Comparison of ENCODE assay signal across 17 cellular contexts in genomic region chr2:26187114-26187513, GRCh38. TPM values are rescaled to one million over a fixed set of nuclear protein-coding genes. Genes with fewer than 3 reads are reported as not detected.
DNase-seq lines count a peak whose midpoint lies in the region; ATAC-seq, FAIRE-seq and TF ChIP-seq lines count a peak whose summit lies in the region.
"Had no signal": no experiment of that assay in that cellular context is flagged by ENCODE, and none has a peak within 500 bp of the region (broad histone marks: within the 10 kb centered on the region; RNA-seq: fewer than 3 reads in every experiment).

No MANE protein-coding gene starts in this region.

- H3K4me3 ChIP-seq in HepG2 (replicated peaks in 1 of 3; ENCODE audit: insufficient read depth in 1 of 3, low read depth in 2 of 3, low read length in 3 of 3) (no peak overlapping the region), right lobe of liver (no peak overlapping the region), H7 (ENCODE audit: insufficient read depth, low read depth, low read length) (no peak overlapping the region), mesendoderm (ENCODE audit: low read length) (no peak overlapping the region), prostate gland (no peak overlapping the region)
- H3K4me3 ChIP-seq: GM23248, SJCRH30 had no signal

- TF ChIP-seq RAD21 in HepG2 (CRISPR knock-in tag; IDR thresholded peaks at IDR 0.05): no peak

- H3K79me2 ChIP-seq in HepG2 (ENCODE audit: insufficient read depth, low read length) (no peaks in the 10 kb centered on the region), mesendoderm (ENCODE audit: control insufficient read depth, insufficient read depth, low read length) (no peaks in the 10 kb centered on the region)

- ATAC-seq in HepG2: peak; percentile 2
- no peak for ATAC-seq in right lobe of liver
- no peak for ATAC-seq in GM21723 (IDR thresholded peaks at IDR 0.05; ENCODE audit: unreplicated experiment)

- H3K4me1 ChIP-seq in HepG2 (ENCODE audit: insufficient read depth, low read length) (peaks cover 8% of the 10 kb centered on the region), right lobe of liver (peaks cover 0 to 3% (median 0%) of the 10 kb centered on the region in 4 donors), mesendoderm (ENCODE audit: control insufficient read depth, low read depth, low read length) (no peaks in the 10 kb centered on the region), prostate gland (replicated peaks) (no peaks in the 10 kb centered on the region)
- H3K4me1 ChIP-seq: SJCRH30 had no signal

- peaks cover 2 to 6% of the 10 kb centered on the region in 2 experiments; a peak in 2 of 5 replicates for H3K27me3 ChIP-seq in HepG2 (ENCODE audit: control insufficient read depth in 1 of 2, insufficient read depth in 2 of 2, low read length in 2 of 2)
- H3K27me3 ChIP-seq in right lobe of liver: no peaks in the 10 kb centered on the region
- peaks cover 23% of the 10 kb centered on the region for H3K27me3 ChIP-seq in H7 (ENCODE audit: control insufficient read depth, insufficient read depth, low read length)
- no peaks in the 10 kb centered on the region for H3K27me3 ChIP-seq in mesendoderm (ENCODE audit: insufficient read depth, low read length, poor library complexity)
- H3K27me3 ChIP-seq in prostate gland (replicated peaks; ENCODE audit: insufficient read depth): no peaks in the 10 kb centered on the region
- H3K27me3 ChIP-seq: SJCRH30 had no signal

- H3K18ac ChIP-seq in mesendoderm (ENCODE audit: low read length): no peak overlapping the region

- H3K4me2 ChIP-seq in HepG2 (ENCODE audit: low read depth, low read length) (no peak overlapping the region), mesendoderm (ENCODE audit: low read length) (no peak overlapping the region)

- intact Hi-C loops in HepG2 (cut with micrococcal nuclease; ENCODE audit: unreplicated experiment) (no loop called here), right lobe of liver (cut with DNase I) (no loop called here), prostate gland (cut with DNase I) (no loop called here)

- no peak for FAIRE-seq in HepG2 (lab: Jason Lieb, UNC)
- FAIRE-seq: G401.6 had no signal

- H4K8ac ChIP-seq in mesendoderm (ENCODE audit: low read depth, low read length): no peak overlapping the region

- H4K5ac ChIP-seq in mesendoderm (ENCODE audit: low read length): no peak overlapping the region

- H2AK5ac ChIP-seq in mesendoderm (ENCODE audit: low read length): no peak overlapping the region

- no peak overlapping the region for H3K27ac ChIP-seq in HepG2 (ENCODE audit: extremely low read length, insufficient read depth, low read length)
- no peak overlapping the region for H3K27ac ChIP-seq in right lobe of liver
- H3K27ac ChIP-seq in mesendoderm (ENCODE audit: low read depth, low read length): no peak overlapping the region
- H3K27ac ChIP-seq in prostate gland: no peak overlapping the region
- H3K27ac ChIP-seq: GM23248, RWPE1, SJCRH30 had no signal

- TF ChIP-seq CTCF in HepG2 (CRISPR knock-in tag; IDR thresholded peaks at IDR 0.05) (no peak), right lobe of liver (IDR thresholded peaks at IDR 0.05) (no peak), prostate gland (IDR thresholded peaks at IDR 0.05) (no peak)

- H3K79me1 ChIP-seq in mesendoderm (ENCODE audit: low read length): no peaks in the 10 kb centered on the region

- TF ChIP-seq EP300 in HepG2 (IDR thresholded peaks at IDR 0.05; ENCODE audit: low read depth in 2 of 2, low read length in 2 of 2): no peak
- TF ChIP-seq EP300 in HepG2 (CRISPR knock-in tag; IDR thresholded peaks at IDR 0.05; ENCODE audit: borderline replicate concordance): no peak

- H3K4ac ChIP-seq in mesendoderm (ENCODE audit: low read depth, low read length): no peak overlapping the region

- BruUV-seq in HepG2 (replicated peaks; lab: Mats Ljungman, UMichigan): no TSS peak

- no peak overlapping the region for H3K56ac ChIP-seq in mesendoderm (ENCODE audit: low read length)

- CTCF ChIA-PET in HepG2 (lab: Yijun Ruan, JAX; ENCODE audit: low intra/inter-chr PET ratio, low total read pairs): no interaction called here

- POLR2A ChIA-PET in HepG2 (lab: Yijun Ruan, JAX): no interaction called here

- H3K9me3 ChIP-seq in HepG2 (ENCODE audit: low read length): no peaks in the 10 kb centered on the region
- H3K9me3 ChIP-seq in right lobe of liver: no peaks in the 10 kb centered on the region
- H3K9me3 ChIP-seq in prostate gland: no peaks in the 10 kb centered on the region
- H3K9me3 ChIP-seq: SJCRH30 had no signal

- in situ Hi-C loops in HepG2 (cut with HindIII; ENCODE audit: extremely low pct_ligation_motif_present, low pct_unique_long_range_greater_than_20kb): no loop called here

- no peak for TF ChIP-seq POLR2A in HepG2 (IDR thresholded peaks at IDR 0.05; ENCODE audit: insufficient read depth in 1 of 2, low read depth in 2 of 2, low read length in 2 of 2)
- TF ChIP-seq POLR2A in right lobe of liver (IDR thresholded peaks at IDR 0.05): no peak
- TF ChIP-seq POLR2A in prostate gland (IDR thresholded peaks at IDR 0.05): no peak

- H2BK5ac ChIP-seq in mesendoderm (ENCODE audit: low read length): no peak overlapping the region

- no peaks in the 10 kb centered on the region for H4K20me1 ChIP-seq in HepG2 (ENCODE audit: insufficient read depth, low read length)

- peak overlapping the region; percentile 45 for H3K23ac ChIP-seq in mesendoderm (ENCODE audit: low read length)

- H2AFZ ChIP-seq in HepG2 (ENCODE audit: low read length): no peak overlapping the region
- H2AFZ ChIP-seq: GM23248 had no signal

- no peak overlapping the region for H2BK15ac ChIP-seq in mesendoderm (replicated peaks; ENCODE audit: low read depth)

- WGBS in HepG2 (ENCODE audit: low lambda C conversion rate): 79% methylated on average over 13 of the region's 15 CpGs
- WGBS in right lobe of liver (ENCODE audit: insufficient coverage, low coverage, low lambda C conversion rate, missing lambda C conversion rate): 95% methylated on average over 4 of the region's 15 CpGs
- no CpG with 5 or more reads among the region's 15 CpGs for WGBS in mesendoderm (ENCODE audit: extremely low coverage, insufficient coverage, low lambda C conversion rate)
- 93% methylated on average over 15 of the region's 15 CpGs for WGBS in prostate gland

- DNase-seq in HepG2 (ENCODE audit: low spot score) (no peak), right lobe of liver (no peak), H7 (peak; percentile 43), mesendoderm (no peak), NCI-H2227 (lab: John Stamatoyannopoulos, UW; ENCODE audit: unreplicated experiment) (no peak), prostate gland (ENCODE audit: low spot score) (no peak)
- DNase-seq: DND-41, GM23248, KBM-7, NCI-H1436, NCI-H2029, NCI-H2171 treated with DMSO at 0.1 percent for 48 hours, NCI-H774, SJCRH30 had no signal

- no peak overlapping the region for H3K9ac ChIP-seq in HepG2 (ENCODE audit: insufficient read depth, low read depth, low read length)
- no peak overlapping the region for H3K9ac ChIP-seq in mesendoderm (ENCODE audit: low read length)
- H3K9ac ChIP-seq: GM23248 had no signal

- H2BK120ac ChIP-seq in mesendoderm (ENCODE audit: low read depth, low read length): no peak overlapping the region

- peaks cover 4 to 17% of the 10 kb centered on the region in 2 experiments for H3K36me3 ChIP-seq in HepG2 (replicated peaks in 1 of 2; ENCODE audit: control insufficient read depth in 1 of 2, insufficient read depth in 2 of 2, low read length in 2 of 2)
- peaks cover 0 to 12% (median 5%) of the 10 kb centered on the region in 4 donors for H3K36me3 ChIP-seq in right lobe of liver
- H3K36me3 ChIP-seq in H7 (replicated peaks; ENCODE audit: control insufficient read depth, insufficient read depth, low read length): peaks cover 9% of the 10 kb centered on the region
- H3K36me3 ChIP-seq in mesendoderm (ENCODE audit: control insufficient read depth, insufficient read depth, low read length): peaks cover 3% of the 10 kb centered on the region
- H3K36me3 ChIP-seq in prostate gland: peaks cover 0 to 3% of the 10 kb centered on the region in 2 donors

RNA-seq across cellular contexts. Expression of gene GAREM2, which starts 14.2 kb away (rescaled TPM):
- total RNA-seq in HepG2 (2016; rRNA removed; fragmentation: Illumina TruSeq; extraction: Trizol) (0.31 and 0.38 TPM in 2 replicates), right lobe of liver (under 1 TPM in 5 of 6 experiments, not detected in 1; 0.11 to 0.34 (median 0.20) TPM), prostate gland (1 to 10 TPM; 3.5 TPM)
- total RNA-seq in HepG2 (2016; cell fraction: cytosol; rRNA removed; fragmentation: Illumina TruSeq; extraction: Trizol; ENCODE audit: low read depth): 0.10 and 0.18 TPM in 2 replicates
- 0.35 and 0.36 TPM in 2 replicates for total RNA-seq in HepG2 (2016; cell fraction: insoluble cytoplasmic fraction; rRNA removed; fragmentation: Illumina TruSeq; extraction: Trizol)
- total RNA-seq in HepG2 (2016; cell fraction: membrane; rRNA removed; fragmentation: Illumina TruSeq; extraction: Trizol): 0.55 and 0.62 TPM in 2 replicates
- total RNA-seq in HepG2 (2016; cell fraction: nucleus; rRNA removed; fragmentation: Illumina TruSeq; extraction: Trizol): 0.28 and 0.94 TPM in 2 replicates
- polyA plus RNA-seq in HepG2 (2011; rRNA removed): 0.29 and 0.37 TPM in 2 replicates
- 0.25 and 0.29 TPM in 2 replicates for polyA plus RNA-seq in HepG2 (2011; cell fraction: cytosol; rRNA removed)
- polyA plus RNA-seq in HepG2 (2011; cell fraction: nucleus; rRNA removed): 0.54 and 0.56 TPM in 2 replicates
- polyA plus RNA-seq in HepG2 (2012): 0.31 and 0.47 TPM in 2 replicates
- 0.35 and 0.49 TPM in 2 replicates for polyA plus RNA-seq in HepG2 (2016; cell fraction: cytosol; fragmentation: Illumina TruSeq; extraction: Trizol; ENCODE audit: low read depth)
- polyA plus RNA-seq in HepG2 (2016; cell fraction: insoluble cytoplasmic fraction; fragmentation: Illumina TruSeq; extraction: Trizol; ENCODE audit: low read depth): 0.88 and 1.2 TPM in 2 replicates
- 0.48 and 0.61 TPM in 2 replicates for polyA plus RNA-seq in HepG2 (2016; cell fraction: membrane; fragmentation: Illumina TruSeq; extraction: Trizol; ENCODE audit: low read depth)
- 0.59 and 1.1 TPM in 2 replicates for polyA plus RNA-seq in HepG2 (2016; cell fraction: nucleus; fragmentation: Illumina TruSeq; extraction: Trizol; ENCODE audit: insufficient read depth, low read depth)
- polyA minus RNA-seq in HepG2 (2011; rRNA and poly(A)+ RNA removed; ENCODE audit: low replicate concordance): 1.0 TPM in 1 of 2 replicates, not detected in the other
- 0.35 and 1.1 TPM in 2 replicates for polyA minus RNA-seq in HepG2 (2011; cell fraction: cytosol; rRNA and poly(A)+ RNA removed)
- 0.25 and 0.26 TPM in 2 replicates for polyA minus RNA-seq in HepG2 (2011; cell fraction: nucleus; rRNA and poly(A)+ RNA removed)
- 7.2 and 9.5 TPM in 2 replicates for total RNA-seq in H7 (2014; rRNA removed; shearing (Covaris generic))
- polyA plus RNA-seq in mesendoderm (2013, experiment 1 of 2): 6.9 TPM
- 9.5 TPM for polyA plus RNA-seq in mesendoderm (2013, experiment 2 of 2)

RNA-seq across cellular contexts. Expression of gene HADHA, which starts 57.3 kb away (rescaled TPM):
- total RNA-seq in HepG2 (2016; rRNA removed; fragmentation: Illumina TruSeq; extraction: Trizol): 270 and 385 TPM in 2 replicates
- 28.5 and 37.3 TPM in 2 replicates for total RNA-seq in HepG2 (2016; cell fraction: cytosol; rRNA removed; fragmentation: Illumina TruSeq; extraction: Trizol; ENCODE audit: low read depth)
- 269 and 366 TPM in 2 replicates for total RNA-seq in HepG2 (2016; cell fraction: insoluble cytoplasmic fraction; rRNA removed; fragmentation: Illumina TruSeq; extraction: Trizol)
- total RNA-seq in HepG2 (2016; cell fraction: membrane; rRNA removed; fragmentation: Illumina TruSeq; extraction: Trizol): 91.6 and 115 TPM in 2 replicates
- total RNA-seq in HepG2 (2016; cell fraction: nucleus; rRNA removed; fragmentation: Illumina TruSeq; extraction: Trizol): 133 TPM in 2 replicates
- polyA plus RNA-seq in HepG2 (2011; rRNA removed): 101 and 102 TPM in 2 replicates
- polyA plus RNA-seq in HepG2 (2011; cell fraction: cytosol; rRNA removed): 101 and 123 TPM in 2 replicates
- 35.5 and 47.7 TPM in 2 replicates for polyA plus RNA-seq in HepG2 (2011; cell fraction: nucleus; rRNA removed)
- polyA plus RNA-seq in HepG2 (2012): 178 and 209 TPM in 2 replicates
- 28.3 and 35.5 TPM in 2 replicates for polyA plus RNA-seq in HepG2 (2016; cell fraction: cytosol; fragmentation: Illumina TruSeq; extraction: Trizol; ENCODE audit: low read depth)
- 311 and 319 TPM in 2 replicates for polyA plus RNA-seq in HepG2 (2016; cell fraction: insoluble cytoplasmic fraction; fragmentation: Illumina TruSeq; extraction: Trizol; ENCODE audit: low read depth)
- 67.7 and 83.6 TPM in 2 replicates for polyA plus RNA-seq in HepG2 (2016; cell fraction: membrane; fragmentation: Illumina TruSeq; extraction: Trizol; ENCODE audit: low read depth)
- polyA plus RNA-seq in HepG2 (2016; cell fraction: nucleus; fragmentation: Illumina TruSeq; extraction: Trizol; ENCODE audit: insufficient read depth, low read depth): 138 and 139 TPM in 2 replicates
- 135 and 171 TPM in 2 replicates for polyA minus RNA-seq in HepG2 (2011; rRNA and poly(A)+ RNA removed; ENCODE audit: low replicate concordance)
- polyA minus RNA-seq in HepG2 (2011; cell fraction: cytosol; rRNA and poly(A)+ RNA removed): 120 and 132 TPM in 2 replicates
- 57.7 and 75.8 TPM in 2 replicates for polyA minus RNA-seq in HepG2 (2011; cell fraction: nucleus; rRNA and poly(A)+ RNA removed)
- total RNA-seq in right lobe of liver: 100 to 1,000 TPM; 115 to 246 (median 160) TPM
- total RNA-seq in H7 (2014; rRNA removed; shearing (Covaris generic)): 111 and 137 TPM in 2 replicates
- polyA plus RNA-seq in mesendoderm (2013, experiment 1 of 2): 65.2 TPM
- 65.8 TPM for polyA plus RNA-seq in mesendoderm (2013, experiment 2 of 2)
- 100 to 1,000 TPM in 1 of 2 donors, 10 to 100 TPM in 1; 96.6 to 107 TPM for total RNA-seq in prostate gland

RNA-seq across cellular contexts. Expression of gene HADHB, which starts 57.6 kb away (rescaled TPM):
- total RNA-seq in HepG2 (2016; rRNA removed; fragmentation: Illumina TruSeq; extraction: Trizol): 238 and 304 TPM in 2 replicates
- 27.8 and 28.9 TPM in 2 replicates for total RNA-seq in HepG2 (2016; cell fraction: cytosol; rRNA removed; fragmentation: Illumina TruSeq; extraction: Trizol; ENCODE audit: low read depth)
- total RNA-seq in HepG2 (2016; cell fraction: insoluble cytoplasmic fraction; rRNA removed; fragmentation: Illumina TruSeq; extraction: Trizol): 239 and 297 TPM in 2 replicates
- total RNA-seq in HepG2 (2016; cell fraction: membrane; rRNA removed; fragmentation: Illumina TruSeq; extraction: Trizol): 45.3 and 49.2 TPM in 2 replicates
- 107 and 123 TPM in 2 replicates for total RNA-seq in HepG2 (2016; cell fraction: nucleus; rRNA removed; fragmentation: Illumina TruSeq; extraction: Trizol)
- 97.1 and 112 TPM in 2 replicates for polyA plus RNA-seq in HepG2 (2011; rRNA removed)
- polyA plus RNA-seq in HepG2 (2011; cell fraction: cytosol; rRNA removed): 101 and 128 TPM in 2 replicates
- 35.3 and 43.0 TPM in 2 replicates for polyA plus RNA-seq in HepG2 (2011; cell fraction: nucleus; rRNA removed)
- polyA plus RNA-seq in HepG2 (2012): 78.1 and 124 TPM in 2 replicates
- 19.4 and 19.7 TPM in 2 replicates for polyA plus RNA-seq in HepG2 (2016; cell fraction: cytosol; fragmentation: Illumina TruSeq; extraction: Trizol; ENCODE audit: low read depth)
- polyA plus RNA-seq in HepG2 (2016; cell fraction: insoluble cytoplasmic fraction; fragmentation: Illumina TruSeq; extraction: Trizol; ENCODE audit: low read depth): 261 and 264 TPM in 2 replicates
- polyA plus RNA-seq in HepG2 (2016; cell fraction: membrane; fragmentation: Illumina TruSeq; extraction: Trizol; ENCODE audit: low read depth): 31.8 and 34.9 TPM in 2 replicates
- polyA plus RNA-seq in HepG2 (2016; cell fraction: nucleus; fragmentation: Illumina TruSeq; extraction: Trizol; ENCODE audit: insufficient read depth, low read depth): 130 and 134 TPM in 2 replicates
- 138 and 239 TPM in 2 replicates for polyA minus RNA-seq in HepG2 (2011; rRNA and poly(A)+ RNA removed; ENCODE audit: low replicate concordance)
- polyA minus RNA-seq in HepG2 (2011; cell fraction: cytosol; rRNA and poly(A)+ RNA removed): 86.5 and 95.1 TPM in 2 replicates
- polyA minus RNA-seq in HepG2 (2011; cell fraction: nucleus; rRNA and poly(A)+ RNA removed): 71.3 and 79.6 TPM in 2 replicates
- total RNA-seq in right lobe of liver: 100 to 1,000 TPM; 129 to 295 (median 219) TPM
- 78.7 and 88.7 TPM in 2 replicates for total RNA-seq in H7 (2014; rRNA removed; shearing (Covaris generic))
- polyA plus RNA-seq in mesendoderm (2013, experiment 1 of 2): 28.9 TPM
- 28.2 TPM for polyA plus RNA-seq in mesendoderm (2013, experiment 2 of 2)
- 100 to 1,000 TPM; 119 to 130 TPM for total RNA-seq in prostate gland
